Comparison of ENCODE assay signal across 15 cellular contexts in the genomic region with DNA sequence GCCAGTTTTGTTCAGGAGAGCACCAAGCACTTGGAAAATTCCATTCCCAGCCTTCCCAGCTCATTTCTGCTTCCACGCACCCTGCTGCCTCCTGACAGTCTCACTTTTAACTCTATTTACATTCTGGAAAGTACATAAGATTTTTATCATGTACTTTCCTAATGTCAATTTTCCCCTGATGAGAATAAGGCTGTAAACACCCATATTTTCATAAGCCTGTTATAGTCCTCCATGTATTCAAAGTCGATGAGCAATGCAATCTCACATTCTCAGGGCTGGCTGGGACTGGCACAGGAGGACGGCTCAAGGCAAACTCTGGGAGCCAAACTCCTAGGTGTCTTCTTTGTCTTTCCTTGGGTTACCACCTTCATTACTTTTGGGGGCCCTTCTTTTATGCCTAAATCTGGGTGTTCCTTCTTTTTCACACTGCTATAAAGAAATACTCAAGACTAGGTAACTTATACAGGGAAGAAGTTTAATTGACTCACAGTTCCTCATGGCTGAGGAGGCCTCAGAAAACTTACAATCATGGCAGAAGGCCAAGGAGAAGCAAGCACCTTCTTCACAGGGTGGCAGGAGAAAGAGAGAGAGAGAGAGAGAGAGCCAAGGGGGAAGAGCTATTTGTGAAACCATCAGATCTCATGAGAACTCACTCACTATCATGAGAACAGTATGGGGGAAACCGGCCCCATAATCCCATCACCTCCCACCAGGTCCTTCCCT.
DNase-seq lines count a peak whose midpoint lies in the region; ATAC-seq and TF ChIP-seq lines count a peak whose summit lies in the region.
"Had no signal": no experiment of that assay in that cellular context is flagged by ENCODE, and none has a peak within 500 bp of the region (broad histone marks: within the 10 kb centered on the region; RNA-seq: fewer than 3 reads in every experiment).

No MANE protein-coding gene starts in this region.

- in situ Hi-C loops in T47D (cut with HindIII; ENCODE audit: low pct_unique_long_range_greater_than_20kb, low sequenced_read_pairs): no loop called here
- in situ Hi-C loops in mammary epithelial cell (cut with MboI; ENCODE audit: low sequenced_read_pairs in 2 of 2): no loop called here

- no peak overlapping the region for H3K23ac ChIP-seq in H9 (ENCODE audit: insufficient read length, low read depth, low read length)

- peak overlapping the region in 1 of 3 experiments; percentile 87; a peak in 1 of 7 replicates for H3K27ac Mint-ChIP-seq in H9
- H3K27ac Mint-ChIP-seq: CD4-positive, alpha-beta T cell had no signal

- H2AK5ac ChIP-seq in H9 (ENCODE audit: insufficient read length, low read length): no peak overlapping the region

- no peak overlapping the region for H2BK20ac ChIP-seq in H9 (ENCODE audit: low read depth, low read length, poor library complexity, severe bottlenecking)

- H3K14ac ChIP-seq in H9 (ENCODE audit: insufficient read depth, low read length): no peak overlapping the region

- H2BK120ac ChIP-seq in H9 (ENCODE audit: low read depth, low read length, poor library complexity, severe bottlenecking): no peak overlapping the region

- no peaks in the 10 kb centered on the region for H3K4me1 ChIP-seq in mammary epithelial cell (ENCODE audit: insufficient read depth, low read length)
- H3K4me1 ChIP-seq in mucosa of descending colon (ENCODE audit: low read depth): no peaks in the 10 kb centered on the region
- H3K4me1 ChIP-seq in H9 (ENCODE audit: insufficient read depth, low read length): peaks cover 3% of the 10 kb centered on the region; the same call in 1 of the 2 replicates
- H3K4me1 ChIP-seq: HAP-1 had no signal

- H4K20me1 ChIP-seq in mammary epithelial cell (ENCODE audit: insufficient read depth, low read length): no peaks in the 10 kb centered on the region
- H4K20me1 ChIP-seq in H9 (ENCODE audit: control insufficient read depth, insufficient read depth, insufficient read length): no peaks in the 10 kb centered on the region

- BruUV-seq in mammary epithelial cell (replicated peaks; lab: Mats Ljungman, UMichigan): no TSS peak

- H2BK12ac ChIP-seq in H9 (ENCODE audit: insufficient read length, low read depth, low read length): no peak overlapping the region

- H3K79me2 ChIP-seq in mammary epithelial cell (ENCODE audit: insufficient read depth, low read length) (no peaks in the 10 kb centered on the region), H9 (ENCODE audit: insufficient read depth, low read length) (no peaks in the 10 kb centered on the region)

- no peak overlapping the region for H3K56ac ChIP-seq in H9 (ENCODE audit: insufficient read length, low read depth, low read length)

- H3K27me3 Mint-ChIP-seq in H9 (ENCODE audit: low read depth): no peaks in the 10 kb centered on the region

- no peak overlapping the region for H3K4me2 ChIP-seq in mammary epithelial cell (ENCODE audit: insufficient read depth, low read depth, low read length)
- H3K4me2 ChIP-seq in H9 (ENCODE audit: insufficient read depth, insufficient read length, low read length): no peak overlapping the region

- H4K91ac ChIP-seq in H9 (ENCODE audit: insufficient read length, low read depth, low read length): no peak overlapping the region

- H3K4me3 Mint-ChIP-seq in H9: no peak overlapping the region
- H3K4me3 Mint-ChIP-seq: CD4-positive, alpha-beta T cell had no signal

- H3K36me3 ChIP-seq in mammary epithelial cell (ENCODE audit: insufficient read depth, low read length) (no peaks in the 10 kb centered on the region), mucosa of descending colon (ENCODE audit: low read depth) (no peaks in the 10 kb centered on the region)
- H3K36me3 ChIP-seq: BLaER1 treated with 17β-estradiol and CSF1 and Interleukin-3, amounts not matched to agents 10 nM and 100 nM; HAP-1 had no signal

- WGBS in mammary epithelial cell (ENCODE audit: low coverage, missing lambda C conversion rate): 32% methylated on average over 4 of the region's 4 CpGs
- no CpG with 5 or more reads among the region's 4 CpGs for WGBS in H9 (ENCODE audit: extremely low coverage, insufficient read length, low lambda C conversion rate)

- intact Hi-C loops in mammary epithelial cell (cut with micrococcal nuclease) (no loop called here), mucosa of descending colon (cut with DNase I, micrococcal nuclease) (no loop called here)

- TF ChIP-seq CTCF in mammary epithelial cell (conservative IDR thresholded peaks at IDR 0.05 in 1 of 2, IDR thresholded peaks at IDR 0.05 in 1 of 2; ENCODE audit: extremely low read depth in 1 of 2, insufficient read depth in 1 of 2, low read depth in 1 of 2, low read length in 2 of 2): no peak
- no peak for TF ChIP-seq CTCF in mucosa of descending colon (IDR thresholded peaks at IDR 0.05)
- no peak for TF ChIP-seq CTCF in H9 (conservative IDR thresholded peaks at IDR 0.05)

- H3K27ac ChIP-seq in mammary epithelial cell (ENCODE audit: insufficient read depth, low read depth, low read length) (no peak overlapping the region), angular gyrus (ENCODE audit: low read depth, low read length) (peak overlapping the region; percentile 68), H9 (ENCODE audit: insufficient read length, low read depth, low read length) (no peak overlapping the region)
- H3K27ac ChIP-seq: 22Rv1; BLaER1 treated with 17β-estradiol and CSF1 and Interleukin-3, amounts not matched to agents 10 nM and 100 nM had no signal

- peak; percentile 12 to 26 for DNase-seq in T47D (ENCODE audit: low read depth in 1 of 2, low spot score in 1 of 2)
- DNase-seq in mammary epithelial cell: no peak
- DNase-seq in mucosa of descending colon: no peak
- no peak for DNase-seq in KG1 (lab: John Stamatoyannopoulos, UW)
- DNase-seq in H9: no peak
- no peak for DNase-seq in NCI-H1930 (lab: John Stamatoyannopoulos, UW)
- DNase-seq: Calu3; CD4-positive, alpha-beta T cell; DMS79; GOT3; IMR-90 had no signal

- dilution Hi-C loops in mammary epithelial cell (cut with HindIII; ENCODE audit: low sequenced_read_pairs): no loop called here

- CTCF ChIA-PET in mammary epithelial cell (lab: Charles Lee; ENCODE audit: low non-redundant PET): no interaction called here

- peak; percentile 72 for ATAC-seq in mucosa of descending colon

- no peak overlapping the region for H3K4ac ChIP-seq in H9 (ENCODE audit: low read depth, low read length)

- no peaks in the 10 kb centered on the region for H3K23me2 ChIP-seq in H9 (ENCODE audit: insufficient read length, low read depth, low read length, poor library complexity, severe bottlenecking)

- no peak overlapping the region for H2BK5ac ChIP-seq in H9 (ENCODE audit: insufficient read length, low read length)

- H3K9me3 Mint-ChIP-seq in H9: peaks cover 3 to 8% of the 10 kb centered on the region in 2 experiments; a peak in 2 of 5 replicates
- H3K9me3 Mint-ChIP-seq: CD4-positive, alpha-beta T cell had no signal

- H3K36me3 Mint-ChIP-seq in H9 (ENCODE audit: insufficient read depth in 1 of 3, low read depth in 3 of 3): peaks cover 2 to 8% (median 3%) of the 10 kb centered on the region in 3 experiments; a peak in 4 of 7 replicates

- H3K9ac ChIP-seq in mammary epithelial cell (ENCODE audit: insufficient read depth, low read length) (no peak overlapping the region), H9 (ENCODE audit: extremely low read depth, insufficient read length, low read length) (no peak overlapping the region)
- H3K9ac ChIP-seq: BLaER1 treated with 17β-estradiol and CSF1 and Interleukin-3, amounts not matched to agents 10 nM and 100 nM had no signal

- no peak overlapping the region for H2AFZ ChIP-seq in mammary epithelial cell (ENCODE audit: low read depth, low read length)
- no peak overlapping the region for H2AFZ ChIP-seq in H9 (ENCODE audit: low read length)

- no peak overlapping the region for H3K4me3 ChIP-seq in mammary epithelial cell (replicated peaks in 1 of 3; ENCODE audit: insufficient read depth in 1 of 3, low read depth in 2 of 3, low read length in 3 of 3)
- H3K4me3 ChIP-seq in mucosa of descending colon: no peak overlapping the region
- H3K4me3 ChIP-seq: BLaER1 treated with 17β-estradiol and CSF1 and Interleukin-3, amounts not matched to agents 10 nM and 100 nM; HAP-1 had no signal

- no peaks in the 10 kb centered on the region for H3K27me3 ChIP-seq in mammary epithelial cell (ENCODE audit: insufficient read depth, low read length)
- H3K27me3 ChIP-seq in H9 (ENCODE audit: insufficient read depth, low read length): no peaks in the 10 kb centered on the region
- H3K27me3 ChIP-seq: BLaER1 treated with 17β-estradiol and CSF1 and Interleukin-3, amounts not matched to agents 10 nM and 100 nM had no signal

- no peak overlapping the region for H3K18ac ChIP-seq in H9 (ENCODE audit: insufficient read length, low read depth, low read length)

- no peaks in the 10 kb centered on the region for H3K79me1 ChIP-seq in H9 (ENCODE audit: insufficient read depth, low read depth, low read length, poor library complexity, severe bottlenecking)

- H4K5ac ChIP-seq in H9 (ENCODE audit: insufficient read length, low read depth, low read length): no peak overlapping the region

- H2BK15ac ChIP-seq in H9 (ENCODE audit: low read depth, low read length): no peak overlapping the region

- H3K9me3 ChIP-seq in mammary epithelial cell (replicated peaks; ENCODE audit: insufficient read depth, low read length) (peaks cover 16% of the 10 kb centered on the region), mucosa of descending colon (no peaks in the 10 kb centered on the region), H9 (ENCODE audit: control insufficient read depth, low read depth, low read length) (no peaks in the 10 kb centered on the region)
- H3K9me3 ChIP-seq: HAP-1 had no signal

- H3K4me1 Mint-ChIP-seq in H9: peaks cover 34 to 41% of the 10 kb centered on the region in 2 experiments

- no peak overlapping the region for H3T11ph ChIP-seq in H9 (ENCODE audit: low read length)

- no peak overlapping the region for H4K8ac ChIP-seq in H9 (replicated peaks; ENCODE audit: insufficient read length, low read depth, low read length)

Comparison
In these comparisons a context has a peak if more than half of its experiments do, and no peak if none do; other contexts are left out.
1. DNase-seq: peak in T47D (2 of 2); none in mammary epithelial cell (single experiment), mucosa of descending colon (0 of 3), KG1 (single experiment), H9 (single experiment) and NCI-H1930 (0 of 2).